In genomic region chr1:211133841-211134669, GRCh38 we compare ENCODE assay signal across 8 cellular contexts. TPM values are rescaled to one million over a fixed set of nuclear protein-coding genes. Genes with fewer than 3 reads are reported as not detected.
DNase-seq lines count a peak whose midpoint lies in the region; ATAC-seq and TF ChIP-seq lines count a peak whose summit lies in the region.

Gene KCNH1 (minus strand): TSS chr1:211134148. CDS start chr1:211133945, 203 bp downstream.

- H3K9me3 ChIP-seq in AG04450 (ENCODE audit: control insufficient read depth, insufficient read depth, low read length): no peaks in the 10 kb centered on the region; the same call in 1 of the 2 replicates

- peak within 1 kb of the TSS; percentile 58 for H3K4me3 ChIP-seq in AG04450 (ENCODE audit: low read depth, low read length)

- POLR2A ChIA-PET in AG04450 (lab: Yijun Ruan, JAX): interaction anchor here (0.5 to 1.3 kb wide), 3 partner anchors 257 to 695 kb away, joined by 3 to 6 read pairs (median 4); no protein-coding TSS in a partner anchor

- H3K27ac ChIP-seq in AG04450 (ENCODE audit: low read depth, low read length) (no peak within 1 kb of the TSS), layer of hippocampus (ENCODE audit: low read depth, low read length) (peak within 1 kb of the TSS; percentile 67)

- H3K27me3 ChIP-seq in AG04450 (ENCODE audit: control insufficient read depth, insufficient read depth, low read length) (peaks cover 17% of the 10 kb centered on the region), layer of hippocampus (ENCODE audit: control insufficient read depth, insufficient read depth, low read length) (no peaks in the 10 kb centered on the region)

- DNase-seq in AG04450 (ENCODE audit: low read depth, low spot score) (peak; percentile 26), NCI-H2171 treated with DMSO at 0.1 percent for 48 hours (lab: John Stamatoyannopoulos, UW) (peak; percentile 88), cerebellar nuclear complex (lab: John Stamatoyannopoulos, UW) (peak; percentile 29 to 78)
- peak; percentile 62 for DNase-seq in activated CD4-positive, alpha-beta T cell treated with anti-CD3 and anti-CD28 coated beads for 1 hour
- DNase-seq in stimulated activated CD4-positive, alpha-beta T cell treated with anti-CD3 and anti-CD28 coated beads, Interleukin-1b, Interleukin-23, amount 100 ng/mL, for 4 hours (ENCODE audit: low read depth in 2 of 2): peak; percentile 59 to 73

- TF ChIP-seq CTCF in AG04450 (IDR thresholded peaks at IDR 0.05; ENCODE audit: low read depth, low read length): peak; percentile 73

- CTCF ChIA-PET in AG04450 (lab: Charles Lee): interaction anchor here (0.5 to 9.8 kb wide), 77 partner anchors 9 to 1856 kb away, joined by 3 to 258 read pairs (median 4); no protein-coding TSS in a partner anchor

- ATAC-seq in GM18867 (IDR thresholded peaks at IDR 0.05; ENCODE audit: unreplicated experiment): peak; percentile 88
- peak; percentile 96 for ATAC-seq in HG03103 (IDR thresholded peaks at IDR 0.05; ENCODE audit: low read depth, unreplicated experiment)

RNA-seq across cellular contexts. Expression of gene KCNH1, which starts in this region (rescaled TPM):
- 0.31 and 0.62 TPM in 2 replicates for polyA plus RNA-seq in AG04450 (2011; rRNA removed)
- polyA minus RNA-seq in AG04450 (2011; rRNA and poly(A)+ RNA removed): 2.2 and 3.7 TPM in 2 replicates

Comparison
In these comparisons a context has a peak if more than half of its experiments do, and no peak if none do; other contexts are left out.
1. DNase-seq: peak in every context shown above with its lines; median percentile 88 in NCI-H2171 treated with DMSO at 0.1 percent for 48 hours; 66 in stimulated activated CD4-positive, alpha-beta T cell treated with anti-CD3 and anti-CD28 coated beads, Interleukin-1b, Interleukin-23, amount 100 ng/mL, for 4 hours; 62 in activated CD4-positive, alpha-beta T cell treated with anti-CD3 and anti-CD28 coated beads for 1 hour; 54 in cerebellar nuclear complex; 26 in AG04450.